ENCODE assay signal across 26 cellular contexts in genomic region chr10:110365356-110366143, GRCh38.
A peak's percentile ranks its signal among the peaks of the same experiment; 100 is the strongest.
DNase-seq lines count a peak whose midpoint lies in the region; ATAC-seq and TF ChIP-seq lines count a peak whose summit lies in the region.
"Had no signal": no experiment of that assay in that cellular context is flagged by ENCODE, and none has a peak within 500 bp of the region (broad histone marks: within the 10 kb centered on the region; RNA-seq: fewer than 3 reads in every experiment).

No MANE protein-coding gene starts in this region.

- peaks cover 52% of the 10 kb centered on the region for H3K4me1 Mint-ChIP-seq in activated naive CD4-positive, alpha-beta T cell treated with anti-CD3 and anti-CD28 coated beads, Interleukin-2, amount 50 U/mL, for 24 hours
- peaks cover 51% of the 10 kb centered on the region for H3K4me1 Mint-ChIP-seq in activated naive CD8-positive, alpha-beta T cell treated with anti-CD3 and anti-CD28 coated beads for 36 hours
- H3K4me1 Mint-ChIP-seq in stimulated activated naive CD8-positive, alpha-beta T cell treated with anti-CD3 and anti-CD28 coated beads, Interleukin-15, amount 100 ng/mL, for 72 hours, result peaks cover 72% of the 10 kb centered on the region
- peaks cover 5% of the 10 kb centered on the region for H3K4me1 Mint-ChIP-seq in type B pancreatic cell (ENCODE audit: unreplicated experiment)

- H3K4me3 ChIP-seq in HEK293 (ENCODE audit: low read depth, low read length), result no peak overlapping the region
- H3K4me3 ChIP-seq: SJSA1, thoracic aorta, uterus had no signal

- peak; percentile 56 for ATAC-seq in stimulated activated naive CD8-positive, alpha-beta T cell treated with anti-CD3 and anti-CD28 coated beads, Interleukin-15, amount 100 ng/mL, for 72 hours
- ATAC-seq in GM18502 (IDR thresholded peaks at IDR 0.05; ENCODE audit: poor library complexity, unreplicated experiment), result no peak

- peak overlapping the region; percentile 35 for H3K27ac Mint-ChIP-seq in activated naive CD4-positive, alpha-beta T cell treated with anti-CD3 and anti-CD28 coated beads, Interleukin-2, amount 50 U/mL, for 24 hours
- peak overlapping the region; percentile 25 for H3K27ac Mint-ChIP-seq in activated naive CD8-positive, alpha-beta T cell treated with anti-CD3 and anti-CD28 coated beads for 36 hours
- H3K27ac Mint-ChIP-seq in stimulated activated naive CD8-positive, alpha-beta T cell treated with anti-CD3 and anti-CD28 coated beads, Interleukin-15, amount 100 ng/mL, for 72 hours, result peak overlapping the region in 1 of 2 donors; percentile 70
- no peak overlapping the region for H3K27ac Mint-ChIP-seq in type B pancreatic cell

- POLR2A ChIA-PET in HEK293 (lab: Yijun Ruan, JAX), result interaction anchor here (0.5 kb wide), 1 partner anchor 154 kb away, joined by 5 read pairs; no protein-coding TSS in a partner anchor

- TF ChIP-seq CTCF in HEK293 (tag by site-specific recombination; IDR thresholded peaks at IDR 0.05) (no peak), type B pancreatic cell (conservative IDR thresholded peaks at IDR 0.05) (no peak)

- no peaks in the 10 kb centered on the region for H3K36me3 Mint-ChIP-seq in activated naive CD4-positive, alpha-beta T cell treated with anti-CD3 and anti-CD28 coated beads, Interleukin-2, amount 50 U/mL, for 24 hours
- no peaks in the 10 kb centered on the region for H3K36me3 Mint-ChIP-seq in activated naive CD8-positive, alpha-beta T cell treated with anti-CD3 and anti-CD28 coated beads for 36 hours
- no peaks in the 10 kb centered on the region for H3K36me3 Mint-ChIP-seq in type B pancreatic cell
- H3K36me3 Mint-ChIP-seq: CD8-positive, alpha-beta memory T cell had no signal

- DNase-seq in activated naive CD4-positive, alpha-beta T cell (lab: John Stamatoyannopoulos, UW), result no peak
- DNase-seq in activated naive CD8-positive, alpha-beta T cell treated with anti-CD3 and anti-CD28 coated beads for 36 hours, result no peak
- no peak for DNase-seq in stimulated activated naive CD8-positive, alpha-beta T cell treated with anti-CD3 and anti-CD28 coated beads, Interleukin-15, amount 100 ng/mL, for 72 hours
- no peak for DNase-seq in type B pancreatic cell (ENCODE audit: extremely low spot score, unreplicated experiment)
- DNase-seq: activated gamma-delta T cell treated with Interleukin-2 at 50 U/mL for 16 hours; BE2C; CD8-positive, alpha-beta memory T cell; DMS 273 treated with DMSO at 0.1 percent for 48 hours; effector CD8-positive, alpha-beta T cell; EL; H7; MM.1S; NCI-H1930; NCI-H2171 treated with DMSO at 0.1 percent for 48 hours; NCI-H510A; retina; T1000; uterus had no signal

- no peaks in the 10 kb centered on the region for H3K27me3 Mint-ChIP-seq in activated naive CD4-positive, alpha-beta T cell treated with anti-CD3 and anti-CD28 coated beads, Interleukin-2, amount 50 U/mL, for 24 hours
- H3K27me3 Mint-ChIP-seq in activated naive CD8-positive, alpha-beta T cell treated with anti-CD3 and anti-CD28 coated beads for 36 hours, result no peaks in the 10 kb centered on the region
- H3K27me3 Mint-ChIP-seq in stimulated activated naive CD8-positive, alpha-beta T cell treated with anti-CD3 and anti-CD28 coated beads, Interleukin-15, amount 100 ng/mL, for 72 hours, result no peaks in the 10 kb centered on the region
- H3K27me3 Mint-ChIP-seq in type B pancreatic cell, result peaks cover 5% of the 10 kb centered on the region

- H3K4me1 ChIP-seq in HEK293 (ENCODE audit: control insufficient read depth, insufficient read depth, low read length), result no peaks in the 10 kb centered on the region
- H3K4me1 ChIP-seq: BE2C, parathyroid adenoma, uterus had no signal

- no peak overlapping the region for H3K27ac ChIP-seq in HEK293 (ENCODE audit: extremely low read depth, low read depth, low read length)
- H3K27ac ChIP-seq: KMS-11, parathyroid adenoma, SJSA1, thoracic aorta, uterus, VCaP had no signal

- CTCF ChIA-PET in HEK293 (lab: Yijun Ruan, JAX), result interaction anchor here (0.6 to 4.1 kb wide), 5 partner anchors 8 to 181 kb away, joined by 3 to 28 read pairs (median 6); no protein-coding TSS in a partner anchor

- no peak overlapping the region for H3K4me3 Mint-ChIP-seq in activated naive CD4-positive, alpha-beta T cell treated with anti-CD3 and anti-CD28 coated beads, Interleukin-2, amount 50 U/mL, for 24 hours
- H3K4me3 Mint-ChIP-seq in activated naive CD8-positive, alpha-beta T cell treated with anti-CD3 and anti-CD28 coated beads for 36 hours, result no peak overlapping the region
- no peak overlapping the region for H3K4me3 Mint-ChIP-seq in stimulated activated naive CD8-positive, alpha-beta T cell treated with anti-CD3 and anti-CD28 coated beads, Interleukin-15, amount 100 ng/mL, for 72 hours
- H3K4me3 Mint-ChIP-seq in type B pancreatic cell, result no peak overlapping the region
- H3K4me3 Mint-ChIP-seq: CD8-positive, alpha-beta memory T cell had no signal

- H3K36me3 ChIP-seq in HEK293 (ENCODE audit: control insufficient read depth in 2 of 2, insufficient read depth in 1 of 2, low read length in 2 of 2), result no peaks in the 10 kb centered on the region
- H3K36me3 ChIP-seq: BE2C, SJSA1, thoracic aorta, uterus had no signal

- H3K9me3 ChIP-seq in HEK293 (ENCODE audit: control insufficient read depth, insufficient read depth, low read depth, low read length), result no peaks in the 10 kb centered on the region
- H3K9me3 ChIP-seq: BE2C, SJSA1, thoracic aorta, uterus had no signal

- H3K9me3 Mint-ChIP-seq in activated naive CD4-positive, alpha-beta T cell treated with anti-CD3 and anti-CD28 coated beads, Interleukin-2, amount 50 U/mL, for 24 hours, result no peaks in the 10 kb centered on the region
- no peaks in the 10 kb centered on the region for H3K9me3 Mint-ChIP-seq in activated naive CD8-positive, alpha-beta T cell treated with anti-CD3 and anti-CD28 coated beads for 36 hours
- H3K9me3 Mint-ChIP-seq in stimulated activated naive CD8-positive, alpha-beta T cell treated with anti-CD3 and anti-CD28 coated beads, Interleukin-15, amount 100 ng/mL, for 72 hours, result no peaks in the 10 kb centered on the region
- no peaks in the 10 kb centered on the region for H3K9me3 Mint-ChIP-seq in type B pancreatic cell
- H3K9me3 Mint-ChIP-seq: CD8-positive, alpha-beta memory T cell had no signal

TF ChIP-seq in HEK293, 187 proteins besides CTCF, POLR2A, EP300 and RAD21:
- TF ChIP-seq ZNF785 (tag by site-specific recombination; IDR thresholded peaks at IDR 0.05) (no peak), ZNF664 (tag by site-specific recombination; IDR thresholded peaks at IDR 0.05) (peak; percentile 84)
